8 cellular contexts compared by ENCODE assay signal in the genomic region with DNA sequence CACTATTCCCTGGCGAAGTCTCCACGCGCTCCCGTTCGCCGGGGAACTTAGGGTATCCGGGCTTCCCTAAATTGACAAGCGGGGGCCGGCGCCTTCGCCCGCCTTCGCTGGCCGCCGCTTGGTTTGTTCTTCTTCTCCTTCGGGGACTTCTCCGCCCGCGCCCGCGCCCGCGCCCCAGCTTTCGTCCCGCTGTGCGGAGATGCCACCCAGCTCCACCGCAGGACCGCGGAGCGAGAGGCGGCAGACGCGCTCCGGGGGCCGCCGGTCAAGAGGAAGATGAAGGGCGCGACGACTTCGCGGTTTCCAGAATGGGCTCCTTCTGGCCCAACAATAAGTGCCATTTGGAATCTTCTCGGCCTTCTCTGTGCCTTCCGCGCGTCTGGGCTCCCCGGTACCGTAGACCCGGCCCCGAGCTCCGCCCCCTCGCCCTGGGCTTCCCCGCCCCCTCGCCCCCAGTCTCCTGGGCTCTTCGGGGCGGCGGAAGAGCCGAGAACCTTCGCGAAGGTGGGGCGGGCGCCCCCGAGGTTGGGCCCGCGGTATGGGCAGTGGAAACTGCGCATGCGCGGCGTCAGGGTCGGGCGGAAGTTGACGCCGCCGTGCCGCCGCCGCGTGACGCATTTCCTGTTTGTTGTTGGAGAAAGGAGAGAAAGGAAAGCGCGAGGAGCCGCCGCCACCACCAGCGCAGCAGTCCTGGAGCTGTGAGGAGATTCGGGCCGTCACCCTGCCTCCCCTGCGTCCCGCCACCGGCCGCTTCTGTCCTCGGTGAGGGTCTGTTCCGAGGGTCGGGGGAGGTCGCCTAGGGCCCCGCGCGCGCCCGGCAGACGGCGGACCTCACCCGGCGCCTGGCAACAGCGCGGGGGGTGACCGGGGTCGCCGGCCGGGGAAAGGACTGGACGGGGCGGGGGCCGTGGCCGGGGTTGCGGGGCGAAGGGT. TPM values are rescaled to one million over a fixed set of nuclear protein-coding genes. Genes with fewer than 3 reads are reported as not detected.
DNase-seq lines count a peak whose midpoint lies in the region; ATAC-seq lines count a peak whose summit lies in the region.

TSS of gene DNAJB6 (plus strand) at position 622 of the 933 bp plus-strand sequence. CDS start 21,569 bp downstream, outside the sequence.

- H3K4me3 ChIP-seq in HUES48 (ENCODE audit: low read depth, low read length) = peak within 1 kb of the TSS; percentile 77
- peak within 1 kb of the TSS; percentile 79 for H3K4me3 ChIP-seq in NT2/D1 (ENCODE audit: insufficient read length, low read depth)

- H3K27me3 ChIP-seq in HUES48 (ENCODE audit: control insufficient read depth, insufficient read depth, low read length) (no peaks in the 10 kb centered on the region), NT2/D1 (ENCODE audit: insufficient read depth, insufficient read length) (no peaks in the 10 kb centered on the region)

- peak; percentile 73 for ATAC-seq in GM21390 (IDR thresholded peaks at IDR 0.05; ENCODE audit: unreplicated experiment)

- H3K4me1 ChIP-seq in HUES48 (ENCODE audit: control insufficient read depth, insufficient read depth, low read length) = peaks cover 30% of the 10 kb centered on the region
- no peaks in the 10 kb centered on the region for H3K4me1 ChIP-seq in NT2/D1 (ENCODE audit: insufficient read depth, insufficient read length)

- peak within 1 kb of the TSS; percentile 94 for H3K27ac ChIP-seq in HUES48 (ENCODE audit: low read depth, low read length)

- H3K36me3 ChIP-seq in HUES48 (ENCODE audit: control insufficient read depth, insufficient read depth, low read length) = peaks cover 12% of the 10 kb centered on the region
- peaks cover 15% of the 10 kb centered on the region for H3K36me3 ChIP-seq in NT2/D1 (ENCODE audit: insufficient read depth, insufficient read length, low read length)

- in situ Hi-C loops in Caki2 (cut with HindIII; ENCODE audit: low pct_unique_long_range_greater_than_20kb, low sequenced_read_pairs) = no loop called here
- in situ Hi-C loops in endometrial microvascular endothelial cells (cut with HindIII; ENCODE audit: inconsistent ontology term, low pct_unique_long_range_greater_than_20kb, low sequenced_read_pairs) = no loop called here

- DNase-seq in Caki2 (ENCODE audit: low read depth) (peak; percentile 89), NT2/D1 (ENCODE audit: low read depth, low spot score) (peak; percentile 83), mesenteric fat pad (ENCODE audit: low spot score) (peak; percentile 99)
- peak; percentile 82 for DNase-seq in activated CD8-positive, alpha-beta memory T cell treated with anti-CD3 and anti-CD28 coated beads, Interleukin-2, amount 50 U/mL, for 24 hours (ENCODE audit: extremely low read depth)
- peak; percentile 92 for DNase-seq in stimulated activated CD8-positive, alpha-beta memory T cell treated with anti-CD3 and anti-CD28 coated beads, Interleukin-15, amount 100 ng/mL, for 1 hour (ENCODE audit: low read depth)

- peak within 1 kb of the TSS; percentile 84 for H3K9ac ChIP-seq in HUES48 (ENCODE audit: low read depth, low read length)
- peak within 1 kb of the TSS; percentile 89 for H3K9ac ChIP-seq in NT2/D1 (ENCODE audit: insufficient read length, low read depth)

- H3K9me3 ChIP-seq in HUES48 (ENCODE audit: control insufficient read depth, insufficient read depth, low read length) (no peaks in the 10 kb centered on the region), NT2/D1 (ENCODE audit: insufficient read depth, low read length) (peaks cover 18% of the 10 kb centered on the region; the same call in 1 of the 2 replicates)

RNA-seq across cellular contexts. Expression of gene DNAJB6, which starts in this region (rescaled TPM):
- total RNA-seq in Caki2 (2014; rRNA removed; shearing (Covaris generic); ENCODE audit: low replicate concordance) = 81.2 and 101 TPM in 2 replicates
- total RNA-seq in endometrial microvascular endothelial cells (ENCODE audit: inconsistent ontology term) (132 TPM), mesenteric fat pad (110 TPM)

Comparison
In these comparisons a context has a peak if more than half of its experiments do, and no peak if none do; other contexts are left out.
1. Peak in every context shown above with its lines: DNase-seq, ATAC-seq, H3K4me3 ChIP-seq and H3K27ac ChIP-seq.